ENCODE assay signal across 8 cellular contexts in genomic region chr11:108222686-108223448, GRCh38. TPM values are rescaled to one million over a fixed set of nuclear protein-coding genes. Genes with fewer than 3 reads are reported as not detected.
DNase-seq lines count a peak whose midpoint lies in the region; ATAC-seq and TF ChIP-seq lines count a peak whose summit lies in the region.

A gene with protein sequence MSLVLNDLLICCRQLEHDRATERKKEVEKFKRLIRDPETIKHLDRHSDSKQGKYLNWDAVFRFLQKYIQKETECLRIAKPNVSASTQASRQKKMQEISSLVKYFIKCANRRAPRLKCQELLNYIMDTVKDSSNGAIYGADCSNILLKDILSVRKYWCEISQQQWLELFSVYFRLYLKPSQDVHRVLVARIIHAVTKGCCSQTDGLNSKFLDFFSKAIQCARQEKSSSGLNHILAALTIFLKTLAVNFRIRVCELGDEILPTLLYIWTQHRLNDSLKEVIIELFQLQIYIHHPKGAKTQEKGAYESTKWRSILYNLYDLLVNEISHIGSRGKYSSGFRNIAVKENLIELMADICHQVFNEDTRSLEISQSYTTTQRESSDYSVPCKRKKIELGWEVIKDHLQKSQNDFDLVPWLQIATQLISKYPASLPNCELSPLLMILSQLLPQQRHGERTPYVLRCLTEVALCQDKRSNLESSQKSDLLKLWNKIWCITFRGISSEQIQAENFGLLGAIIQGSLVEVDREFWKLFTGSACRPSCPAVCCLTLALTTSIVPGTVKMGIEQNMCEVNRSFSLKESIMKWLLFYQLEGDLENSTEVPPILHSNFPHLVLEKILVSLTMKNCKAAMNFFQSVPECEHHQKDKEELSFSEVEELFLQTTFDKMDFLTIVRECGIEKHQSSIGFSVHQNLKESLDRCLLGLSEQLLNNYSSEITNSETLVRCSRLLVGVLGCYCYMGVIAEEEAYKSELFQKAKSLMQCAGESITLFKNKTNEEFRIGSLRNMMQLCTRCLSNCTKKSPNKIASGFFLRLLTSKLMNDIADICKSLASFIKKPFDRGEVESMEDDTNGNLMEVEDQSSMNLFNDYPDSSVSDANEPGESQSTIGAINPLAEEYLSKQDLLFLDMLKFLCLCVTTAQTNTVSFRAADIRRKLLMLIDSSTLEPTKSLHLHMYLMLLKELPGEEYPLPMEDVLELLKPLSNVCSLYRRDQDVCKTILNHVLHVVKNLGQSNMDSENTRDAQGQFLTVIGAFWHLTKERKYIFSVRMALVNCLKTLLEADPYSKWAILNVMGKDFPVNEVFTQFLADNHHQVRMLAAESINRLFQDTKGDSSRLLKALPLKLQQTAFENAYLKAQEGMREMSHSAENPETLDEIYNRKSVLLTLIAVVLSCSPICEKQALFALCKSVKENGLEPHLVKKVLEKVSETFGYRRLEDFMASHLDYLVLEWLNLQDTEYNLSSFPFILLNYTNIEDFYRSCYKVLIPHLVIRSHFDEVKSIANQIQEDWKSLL (N-terminal part only) (plus strand): TSS chr11:108223067. CDS start chr11:108227625, 4,558 bp downstream.

- TF ChIP-seq EP300 in ovary (IDR thresholded peaks at IDR 0.05), result no peak

- TF ChIP-seq CTCF in ovary (IDR thresholded peaks at IDR 0.05), result peak; percentile 69 to 87 (median 81)
- TF ChIP-seq CTCF in tibial artery (IDR thresholded peaks at IDR 0.05), result peak; percentile 42 to 72

- no peaks in the 10 kb centered on the region for H3K27me3 Mint-ChIP-seq in activated naive CD8-positive, alpha-beta T cell treated with anti-CD3 and anti-CD28 coated beads for 36 hours

- ATAC-seq in HG02610 (IDR thresholded peaks at IDR 0.05; ENCODE audit: unreplicated experiment) (peak; percentile 80), SK-N-SH treated with all-trans-retinoic acid at 6 μM for 48 hours (peak; percentile 94)

- peak; percentile 100 for DNase-seq in NCI-H1092 (lab: John Stamatoyannopoulos, UW)
- DNase-seq in activated naive CD8-positive, alpha-beta T cell treated with anti-CD3 and anti-CD28 coated beads for 36 hours, result peak; percentile 98
- DNase-seq in head of caudate nucleus, result peak; percentile 96 to 99 (median 99)
- peak; percentile 99 to 100 (median 99) for DNase-seq in ovary
- DNase-seq in tibial artery, result peak; percentile 99 to 100

- 0 to 1% (median 0%) methylated on average over 38 to 64 of the region's 64 CpGs for WGBS in ovary, 3 donors

- intact Hi-C loops in head of caudate nucleus (cut with DNase I) (loop anchor here (5.0 to 10.0 kb wide), 4 partner anchors 98 to 439 kb away; partner anchors contain the start of genes ACAT1 and C11orf65), ovary (cut with DNase I) (loop anchor here in 2 of 4 donors (5.0 to 10.0 kb wide), 5 partner anchors 98 to 444 kb away; partner anchors contain the start of genes ACAT1 (in 2 of the 2), C11orf65 (in 1 of the 2), CUL5 (in 1 of the 2) and DDX10 (in 1 of the 2)), tibial artery (cut with DNase I; ENCODE audit: low total_unique reads) (loop anchor here (5.0 to 10.0 kb wide), 3 partner anchors 101 to 442 kb away; partner anchors contain the start of genes ACAT1, CUL5 and DDX10)

- peak within 1 kb of the TSS; percentile 56 to 95 for H3K27ac ChIP-seq in ovary
- H3K27ac ChIP-seq in tibial artery, result peak within 1 kb of the TSS; percentile 90 to 94

- H3K4me3 Mint-ChIP-seq in activated naive CD8-positive, alpha-beta T cell treated with anti-CD3 and anti-CD28 coated beads for 36 hours, result no peak within 1 kb of the TSS

- H3K9me3 ChIP-seq in ovary (no peaks in the 10 kb centered on the region), tibial artery (no peaks in the 10 kb centered on the region)

- peaks cover 5% of the 10 kb centered on the region for H3K4me1 ChIP-seq in ovary (ENCODE audit: insufficient read depth)
- H3K4me1 ChIP-seq in tibial artery, result peaks cover 3 to 44% (median 12%) of the 10 kb centered on the region in 4 donors

- peaks cover 47% of the 10 kb centered on the region for H3K4me1 Mint-ChIP-seq in activated naive CD8-positive, alpha-beta T cell treated with anti-CD3 and anti-CD28 coated beads for 36 hours

- peak within 1 kb of the TSS; percentile 92 for H3K4me3 ChIP-seq in ovary
- H3K4me3 ChIP-seq in tibial artery, result peak within 1 kb of the TSS; percentile 72 to 82

- H3K27me3 ChIP-seq in ovary (no peaks in the 10 kb centered on the region), tibial artery (no peaks in the 10 kb centered on the region)

- H3K36me3 ChIP-seq in ovary (no peaks in the 10 kb centered on the region), tibial artery (peaks cover 0 to 3% (median 2%) of the 10 kb centered on the region in 3 donors)

- H3K9me3 Mint-ChIP-seq in activated naive CD8-positive, alpha-beta T cell treated with anti-CD3 and anti-CD28 coated beads for 36 hours, result no peaks in the 10 kb centered on the region

- TF ChIP-seq POLR2A in GM10847 (IDR thresholded peaks at IDR 0.05; ENCODE audit: extremely low read depth, insufficient read length) (peak; percentile 44), ovary (IDR thresholded peaks at IDR 0.05) (peak; percentile 40)

- no peak within 1 kb of the TSS for H3K27ac Mint-ChIP-seq in activated naive CD8-positive, alpha-beta T cell treated with anti-CD3 and anti-CD28 coated beads for 36 hours

- peaks cover 51% of the 10 kb centered on the region for H3K36me3 Mint-ChIP-seq in activated naive CD8-positive, alpha-beta T cell treated with anti-CD3 and anti-CD28 coated beads for 36 hours

TF ChIP-seq in SK-N-SH treated with all-trans-retinoic acid at 6 μM for 48 hours, 23 proteins besides CTCF, POLR2A, EP300 and RAD21:
- TF ChIP-seq CSDC2 (CRISPR knock-in tag; IDR thresholded peaks at IDR 0.05) (no peak), ZNF8 (CRISPR knock-in tag; IDR thresholded peaks at IDR 0.05) (peak; percentile 75; the same call in 1 of the 2 replicates)

RNA-seq across cellular contexts. Expression of the gene that starts here (rescaled TPM):
- 10 to 100 TPM; 65.6 to 65.7 TPM for total RNA-seq in activated naive CD8-positive, alpha-beta T cell treated with anti-CD3 and anti-CD28 coated beads for 36 hours
- total RNA-seq in ovary, result 100 to 1,000 TPM in 1 of 7 donors, 10 to 100 TPM in 6; 55.1 to 104 (median 82.7) TPM
- 10 to 100 TPM; 29.2 to 34.5 TPM for polyA plus RNA-seq in ovary

Comparison
In these comparisons a context has a peak if more than half of its experiments do, and no peak if none do; other contexts are left out.
1. Peak in every context shown above with its lines: DNase-seq, ATAC-seq, H3K4me3 ChIP-seq and H3K27ac ChIP-seq.